ENCODE assay signal across 7 cellular contexts in the genomic region with DNA sequence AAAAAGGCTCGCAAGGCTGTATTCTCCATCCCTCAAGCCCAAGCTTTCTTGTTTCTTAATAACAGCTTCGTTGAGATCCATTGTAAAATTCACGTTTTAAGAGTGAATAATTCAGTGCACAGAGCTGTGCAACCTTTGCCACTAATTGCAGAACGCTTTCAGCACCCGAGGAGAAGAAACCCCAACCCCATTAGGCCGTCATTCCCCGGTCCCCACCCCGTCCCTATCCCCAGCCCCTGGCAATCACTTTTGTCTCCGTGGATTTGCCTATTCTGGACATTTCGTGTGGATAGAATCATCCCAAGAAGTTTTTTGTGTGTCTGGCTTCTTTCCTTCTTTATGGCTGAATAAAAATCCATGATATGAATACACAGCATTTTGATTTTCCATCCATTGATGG. TPM values are rescaled to one million over a fixed set of nuclear protein-coding genes. Genes with fewer than 3 reads are reported as not detected.
DNase-seq lines count a peak whose midpoint lies in the region; ATAC-seq, FAIRE-seq and TF ChIP-seq lines count a peak whose summit lies in the region.
"Not testable (repeated sequence)": the region's sequence is repeated elsewhere in the genome, so short reads cannot be mapped to it uniquely, and the experiment has no call there.

No MANE protein-coding gene starts in this region.

- not testable (repeated sequence) for H3K4ac ChIP-seq in H1 (replicated peaks; ENCODE audit: insufficient read length, low read depth, low read length)

- H3K9ac ChIP-seq in H1 (replicated peaks in 1 of 4; ENCODE audit: extremely low read depth in 1 of 4, low read depth in 3 of 4, low read length in 3 of 4) = peak overlapping the region in 1 of 4 experiments; percentile 37; a peak in 1 of 7 replicates
- peak overlapping the region; percentile 89 for H3K9ac ChIP-seq in smooth muscle cell (ENCODE audit: low read depth)

- H3K27ac Mint-ChIP-seq in activated naive CD8-positive, alpha-beta T cell = not testable (repeated sequence)
- peak overlapping the region in 1 of 3 experiments; percentile 74 for H3K27ac Mint-ChIP-seq in nephron

- H3K18ac ChIP-seq in H1 (ENCODE audit: extremely low read depth, low read length) = not testable (repeated sequence)

- DNase-seq in NCI-H1105 treated with DMSO at 0.1 percent for 48 hours (lab: John Stamatoyannopoulos, UW) = peak; percentile 10
- DNase-seq in H1 (ENCODE audit: low read depth in 1 of 2, low spot score in 2 of 2); smooth muscle cell (lab: John Stamatoyannopoulos, UW; ENCODE audit: unreplicated experiment): not testable (repeated sequence)
- DNase-seq in right cardiac atrium = peak in 1 of 3 donors; percentile 32

- not testable (repeated sequence) for H4K8ac ChIP-seq in H1 (ENCODE audit: extremely low read depth, insufficient read depth, low read length)

- not testable (repeated sequence) for FAIRE-seq in H1 (lab: Jason Lieb, UNC)

- not testable (repeated sequence) for H4K5ac ChIP-seq in H1 (ENCODE audit: insufficient read length, low read depth, low read length)

- H3K27ac ChIP-seq in H1 (ENCODE audit: low read depth, low read length) = not testable (repeated sequence)
- H3K27ac ChIP-seq in right cardiac atrium (ENCODE audit: low read length) (peak overlapping the region; percentile 61), smooth muscle cell (ENCODE audit: low read depth) (peak overlapping the region; percentile 96)

- H3K36me3 ChIP-seq in H1 (ENCODE audit: control insufficient read depth in 2 of 4, insufficient read depth in 4 of 4, low read length in 3 of 4); smooth muscle cell (ENCODE audit: low read depth): not testable (repeated sequence)

- H3K4me3 ChIP-seq in H1 (ENCODE audit: extremely low read depth in 1 of 4, insufficient read depth in 2 of 4, low read depth in 3 of 4, low read length in 4 of 4) = peak overlapping the region; percentile 17 to 51 (median 28); a peak in 5 of 8 replicates
- H3K4me3 ChIP-seq in right cardiac atrium (ENCODE audit: low read length) = peak overlapping the region; percentile 31
- H3K4me3 ChIP-seq in smooth muscle cell = peak overlapping the region; percentile 48

- TF ChIP-seq CTCF in H1 (IDR thresholded peaks at IDR 0.05; ENCODE audit: control extremely low read depth in 1 of 3, insufficient read depth in 1 of 3, low read depth in 1 of 3, low read length in 3 of 3); nephron (IDR thresholded peaks at IDR 0.05; ENCODE audit: unreplicated experiment in 3 of 3); smooth muscle cell (IDR thresholded peaks at IDR 0.05; ENCODE audit: borderline replicate concordance, insufficient read depth, poor library complexity, severe bottlenecking): not testable (repeated sequence)

- not testable (repeated sequence) for H2BK5ac ChIP-seq in H1 (ENCODE audit: low read depth, low read length)

- H2AK5ac ChIP-seq in H1 (ENCODE audit: low read depth, low read length) = not testable (repeated sequence)

- H4K91ac ChIP-seq in H1 (replicated peaks; ENCODE audit: insufficient read length, low read length) = not testable (repeated sequence)

- not testable (repeated sequence) for H4K20me1 ChIP-seq in H1 (replicated peaks in 1 of 2; ENCODE audit: control insufficient read depth in 1 of 2, insufficient read depth in 2 of 2, low read length in 2 of 2); smooth muscle cell (ENCODE audit: low read depth)

- not testable (repeated sequence) for H3F3A ChIP-seq in smooth muscle cell (ENCODE audit: low read depth)

- POLR2A ChIA-PET in H1 (lab: Charles Lee; ENCODE audit: partially characterized antibody) = not testable (repeated sequence)

- H3K27me3 ChIP-seq in H1 (replicated peaks in 1 of 4; ENCODE audit: control insufficient read depth in 3 of 4, extremely low read depth in 1 of 4, insufficient read depth in 3 of 4, low read length in 3 of 4); right cardiac atrium (ENCODE audit: control insufficient read depth, insufficient read depth); smooth muscle cell (ENCODE audit: low read depth): not testable (repeated sequence)

- H3K9me3 Mint-ChIP-seq in activated naive CD8-positive, alpha-beta T cell (ENCODE audit: low read depth); nephron: not testable (repeated sequence)

- not testable (repeated sequence) for H2BK15ac ChIP-seq in H1 (ENCODE audit: low read length)

- TF ChIP-seq POLR2A in H1 (IDR thresholded peaks at IDR 0.05; ENCODE audit: control extremely low read depth in 1 of 2, low read depth in 2 of 2, low read length in 2 of 2) = not testable (repeated sequence)

- not testable (repeated sequence) for H3K9me3 ChIP-seq in H1 (ENCODE audit: insufficient read depth in 2 of 2, low read depth in 1 of 2, low read length in 1 of 2); right cardiac atrium (ENCODE audit: control insufficient read depth, low read length); smooth muscle cell (replicated peaks; ENCODE audit: low read depth)

- H3K79me1 ChIP-seq in H1 (ENCODE audit: low read depth, low read length) = not testable (repeated sequence)

- peak overlapping the region; percentile 52 for H3K4me3 Mint-ChIP-seq in activated naive CD8-positive, alpha-beta T cell
- peak overlapping the region; percentile 30 to 58 (median 52) for H3K4me3 Mint-ChIP-seq in nephron

- intact Hi-C loops in right cardiac atrium (cut with DNase I) = not testable (repeated sequence)

- CTCF ChIA-PET in H1 (lab: Charles Lee; ENCODE audit: partially characterized antibody) = not testable (repeated sequence)

- not testable (repeated sequence) for TF ChIP-seq EP300 in H1 (IDR thresholded peaks at IDR 0.05; ENCODE audit: borderline replicate concordance in 1 of 2, low read depth in 2 of 2, low read length in 2 of 2)

- H3K27me3 Mint-ChIP-seq in activated naive CD8-positive, alpha-beta T cell; nephron (ENCODE audit: low read depth): not testable (repeated sequence)

- H3K56ac ChIP-seq in H1 (replicated peaks; ENCODE audit: insufficient read length, low read depth, low read length) = not testable (repeated sequence)

- H3K23ac ChIP-seq in H1 (ENCODE audit: insufficient read length) = not testable (repeated sequence)

- 7% methylated on average over 2 of the region's 10 CpGs; no CpG with 5 or more reads in 1 of the 2 experiments for WGBS in H1 (ENCODE audit: extremely low coverage in 1 of 2, insufficient coverage in 1 of 2, insufficient read length in 1 of 2, insufficient replicate concordance in 2 of 2, low coverage in 1 of 2, low lambda C conversion rate in 2 of 2, missing lambda C conversion rate in 1 of 2), 2 experiments
- WGBS in right cardiac atrium = 11% methylated on average over 7 of the region's 10 CpGs
- WGBS in smooth muscle cell (ENCODE audit: low lambda C conversion rate) = no CpG with 5 or more reads among the region's 10 CpGs

- H3K4me2 ChIP-seq in H1 (ENCODE audit: insufficient read depth in 1 of 2, low read depth in 2 of 2, low read length in 2 of 2) = peak overlapping the region in 1 of 2 experiments; percentile 53; a peak in 2 of 4 replicates
- peak overlapping the region; percentile 81 for H3K4me2 ChIP-seq in smooth muscle cell

- not testable (repeated sequence) for H2BK12ac ChIP-seq in H1 (ENCODE audit: low read depth, low read length)

- not testable (repeated sequence) for H3K4me1 Mint-ChIP-seq in activated naive CD8-positive, alpha-beta T cell (ENCODE audit: low read depth); nephron

- H3K4me1 ChIP-seq in H1 (replicated peaks in 1 of 4; ENCODE audit: control insufficient read depth in 3 of 4, insufficient read depth in 4 of 4, low read length in 3 of 4); right cardiac atrium (ENCODE audit: control insufficient read depth, insufficient read depth, low read length); smooth muscle cell (ENCODE audit: low read depth): not testable (repeated sequence)

- not testable (repeated sequence) for TF ChIP-seq RAD21 in H1 (IDR thresholded peaks at IDR 0.05 in 1 of 2, conservative IDR thresholded peaks at IDR 0.05 in 1 of 2; ENCODE audit: low read depth in 2 of 2, low read length in 2 of 2)

- peak; percentile 0 for ATAC-seq in GM21447 (IDR thresholded peaks at IDR 0.05; ENCODE audit: unreplicated experiment)
- ATAC-seq in right cardiac atrium = peak; percentile 24

- not testable (repeated sequence) for H2BK20ac ChIP-seq in H1 (ENCODE audit: low read length)

- H3K23me2 ChIP-seq in H1 (ENCODE audit: low read depth, low read length) = not testable (repeated sequence)

- H2AFZ ChIP-seq in H1 (ENCODE audit: low read length); smooth muscle cell (ENCODE audit: low read depth): not testable (repeated sequence)

- not testable (repeated sequence) for H3K79me2 ChIP-seq in H1 (ENCODE audit: control insufficient read depth in 1 of 2, insufficient read depth in 2 of 2, low read length in 2 of 2); smooth muscle cell (ENCODE audit: low read depth)

- H2BK120ac ChIP-seq in H1 (replicated peaks; ENCODE audit: low read depth, low read length) = not testable (repeated sequence)

- H3K14ac ChIP-seq in H1 (ENCODE audit: insufficient read length) = not testable (repeated sequence)

- H3K36me3 Mint-ChIP-seq in activated naive CD8-positive, alpha-beta T cell; nephron (ENCODE audit: low read depth): not testable (repeated sequence)

RNA-seq across cellular contexts. Expression of a gene that starts 1.0 kb away (rescaled TPM):
- 7.9 and 8.0 TPM in 2 replicates for total RNA-seq in H1 (2021; fragmentation: NEBNext Ultra II Directional; extraction: Animal tissue kit (Norgen Biotek cat#: 25700))
- 4.1 and 6.8 TPM in 2 replicates for polyA plus RNA-seq in H1 (2011; rRNA removed)
- polyA plus RNA-seq in H1 (2011; cell fraction: cytosol; rRNA removed) = 9.4 TPM
- 5.9 TPM for polyA plus RNA-seq in H1 (2011; cell fraction: nucleus; rRNA removed)
- 5.9 to 9.6 TPM (median 8.0 TPM) in 4 replicates for polyA plus RNA-seq in H1 (2012, experiment 1 of 2)
- polyA plus RNA-seq in H1 (2012, experiment 2 of 2) = 4.1 TPM
- polyA plus RNA-seq in H1 (2013, experiment 1 of 2) = 4.2 TPM
- polyA plus RNA-seq in H1 (2013, experiment 2 of 2) = 3.9 TPM
- 5.1 and 6.7 TPM in 2 replicates for polyA minus RNA-seq in H1 (2011; rRNA and poly(A)+ RNA removed)
- 7.9 TPM for polyA minus RNA-seq in H1 (2011; cell fraction: cytosol; rRNA and poly(A)+ RNA removed)
- polyA minus RNA-seq in H1 (2011; cell fraction: nucleus; rRNA and poly(A)+ RNA removed) = 11.0 TPM
- total RNA-seq in right cardiac atrium = 10 to 100 TPM; 28.8 to 44.9 (median 34.1) TPM
- 18.6 TPM for polyA plus RNA-seq in right cardiac atrium
- total RNA-seq in smooth muscle cell = 8.9 and 17.1 TPM in 2 replicates
- 16.5 and 21.1 TPM in 2 replicates for polyA plus RNA-seq in smooth muscle cell

RNA-seq across cellular contexts. Expression of a gene that starts 19.8 kb away (rescaled TPM):
- 48.5 and 49.5 TPM in 2 replicates for total RNA-seq in H1 (2021; fragmentation: NEBNext Ultra II Directional; extraction: Animal tissue kit (Norgen Biotek cat#: 25700))
- 31.8 and 40.1 TPM in 2 replicates for polyA plus RNA-seq in H1 (2011; rRNA removed)
- polyA plus RNA-seq in H1 (2011; cell fraction: cytosol; rRNA removed) = 47.5 TPM
- polyA plus RNA-seq in H1 (2011; cell fraction: nucleus; rRNA removed) = 36.4 TPM
- polyA plus RNA-seq in H1 (2012, experiment 1 of 2) = 54.6 to 57.3 TPM (median 55.6 TPM) in 4 replicates
- polyA plus RNA-seq in H1 (2012, experiment 2 of 2) = 52.1 TPM
- 20.0 TPM for polyA plus RNA-seq in H1 (2013, experiment 1 of 2)
- polyA plus RNA-seq in H1 (2013, experiment 2 of 2) = 20.3 TPM
- polyA minus RNA-seq in H1 (2011; rRNA and poly(A)+ RNA removed) = 26.3 and 35.7 TPM in 2 replicates
- 18.6 TPM for polyA minus RNA-seq in H1 (2011; cell fraction: cytosol; rRNA and poly(A)+ RNA removed)
- polyA minus RNA-seq in H1 (2011; cell fraction: nucleus; rRNA and poly(A)+ RNA removed) = 17.7 TPM
- 10 to 100 TPM; 27.2 to 37.5 (median 33.9) TPM for total RNA-seq in right cardiac atrium
- polyA plus RNA-seq in right cardiac atrium = 39.0 TPM
- total RNA-seq in smooth muscle cell = 20.4 and 23.7 TPM in 2 replicates
- 38.5 and 41.1 TPM in 2 replicates for polyA plus RNA-seq in smooth muscle cell
